8 cellular contexts compared by ENCODE assay signal in genomic region chr12:122225683-122226365, GRCh38. TPM values are rescaled to one million over a fixed set of nuclear protein-coding genes. Genes with fewer than 3 reads are reported as not detected.
DNase-seq lines count a peak whose midpoint lies in the region; ATAC-seq lines count a peak whose summit lies in the region.

Gene DIABLO (minus strand): TSS chr12:122226052. CDS start chr12:122226014, 38 bp downstream.

- peak; percentile 97 for DNase-seq in NCI-H1092 treated with DMSO at 0.1 percent for 48 hours (lab: John Stamatoyannopoulos, UW)
- peak; percentile 75 for DNase-seq in SKM-1 (lab: John Stamatoyannopoulos, UW; ENCODE audit: unreplicated experiment)
- DNase-seq in activated naive CD4-positive, alpha-beta T cell treated with anti-CD3 and anti-CD28 coated beads, Interleukin-2, amount 50 U/mL, for 72 hours (ENCODE audit: low spot score in 2 of 2) = peak; percentile 100
- DNase-seq in globus pallidus (ENCODE audit: low spot score) = peak; percentile 100
- peak; percentile 100 for DNase-seq in occipital lobe (lab: John Stamatoyannopoulos, UW)

- H3K36me3 Mint-ChIP-seq in activated naive CD4-positive, alpha-beta T cell treated with anti-CD3 and anti-CD28 coated beads, Interleukin-2, amount 50 U/mL, for 72 hours = peaks cover 0 to 12% of the 10 kb centered on the region in 2 donors

- H3K4me3 ChIP-seq in GM08714 (ENCODE audit: low read length) = peak within 1 kb of the TSS; percentile 94

- H3K9me3 Mint-ChIP-seq in activated naive CD4-positive, alpha-beta T cell treated with anti-CD3 and anti-CD28 coated beads, Interleukin-2, amount 50 U/mL, for 72 hours = no peaks in the 10 kb centered on the region

- H3K27ac ChIP-seq in temporal lobe (ENCODE audit: low read depth, low read length) = peak within 1 kb of the TSS; percentile 78

- H3K27ac Mint-ChIP-seq in activated naive CD4-positive, alpha-beta T cell treated with anti-CD3 and anti-CD28 coated beads, Interleukin-2, amount 50 U/mL, for 72 hours = peak within 1 kb of the TSS; percentile 95 to 98

- ATAC-seq in HG02610 (IDR thresholded peaks at IDR 0.05; ENCODE audit: unreplicated experiment) = peak; percentile 92
- ATAC-seq in activated naive CD4-positive, alpha-beta T cell treated with anti-CD3 and anti-CD28 coated beads, Interleukin-2, amount 50 U/mL, for 72 hours = peak; percentile 93 to 95

RNA-seq across cellular contexts. Expression of gene DIABLO, which starts in this region (rescaled TPM):
- 10 to 100 TPM; 50.0 to 63.8 TPM for total RNA-seq in activated naive CD4-positive, alpha-beta T cell treated with anti-CD3 and anti-CD28 coated beads, Interleukin-2, amount 50 U/mL, for 72 hours
- total RNA-seq in occipital lobe = 35.7 TPM
- total RNA-seq in temporal lobe = 37.6 TPM

Comparison
In these comparisons a context has a peak if more than half of its experiments do, and no peak if none do; other contexts are left out.
1. Peak in every context shown above with its lines: DNase-seq, ATAC-seq, H3K4me3 ChIP-seq and H3K27ac ChIP-seq.